ENCODE assay signal across 20 cellular contexts in the genomic region with DNA sequence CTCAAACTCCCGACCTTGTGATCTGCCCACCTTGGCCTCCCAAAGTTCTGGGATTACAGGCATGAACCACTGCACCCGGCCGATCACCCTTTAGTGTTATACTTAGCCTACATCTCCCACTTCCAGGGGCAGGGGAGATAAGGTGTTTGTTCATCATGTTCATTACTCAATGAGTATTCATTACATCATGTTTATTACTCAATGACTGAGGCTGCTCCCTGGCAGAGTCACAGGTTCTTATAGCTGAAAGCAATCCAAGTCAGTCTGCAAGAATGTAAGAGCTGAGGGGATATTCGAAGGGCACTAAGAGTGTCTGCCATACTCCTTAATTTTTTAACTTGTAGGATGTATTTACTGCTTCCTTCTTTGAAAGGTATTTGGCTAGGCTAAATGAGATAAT.
DNase-seq lines count a peak whose midpoint lies in the region; ATAC-seq and TF ChIP-seq lines count a peak whose summit lies in the region.
"Had no signal": no experiment of that assay in that cellular context is flagged by ENCODE, and none has a peak within 500 bp of the region (broad histone marks: within the 10 kb centered on the region; RNA-seq: fewer than 3 reads in every experiment).

No MANE protein-coding gene starts in this region.

- DNase-seq in GM04504 (ENCODE audit: low read depth) = peak; percentile 14
- peak; percentile 8 for DNase-seq in RPMI7951 (ENCODE audit: low read depth)
- DNase-seq in fibroblast of lung (ENCODE audit: low read depth in 2 of 2) = peak; percentile 39 to 78
- peak; percentile 5 for DNase-seq in osteoblast (ENCODE audit: insufficient read length, low spot score, missing footprints)
- DNase-seq in endodermal cell = no peak
- no peak for DNase-seq in SKM-1 (lab: John Stamatoyannopoulos, UW; ENCODE audit: unreplicated experiment)
- no peak for DNase-seq in stimulated activated CD4-positive, alpha-beta T cell treated with anti-CD3 and anti-CD28 coated beads, Interleukin-15, amount 100 ng/mL, for 24 hours
- DNase-seq: activated B cell treated with CpG ODN at 0.5 μM for 24 hours; colonic mucosa; DMS79; heart right ventricle; KG1; NCI-H1105; stimulated activated CD4-positive, alpha-beta T cell treated with anti-CD3 and anti-CD28 coated beads, Interleukin-12 subunit alpha, Interleukin-12 subunit beta, amount 100 ng/mL, for 4 hours; stimulated activated naive B cell treated with anti-CD40 and anti-IgM and Interleukin-4, amounts not matched to agents 10 μg/mL and 1 μg/mL and 100 μg/mL, for 72 hours; T-helper 1 cell had no signal

- H3K4me1 Mint-ChIP-seq in endodermal cell = no peaks in the 10 kb centered on the region

- H3K4me3 ChIP-seq in fibroblast of lung (replicated peaks in 1 of 4; ENCODE audit: control extremely low read depth in 1 of 4, insufficient read depth in 1 of 4, low read depth in 3 of 4, low read length in 4 of 4) = no peak overlapping the region
- H3K4me3 ChIP-seq in osteoblast (ENCODE audit: insufficient read depth, low read length) = no peak overlapping the region
- H3K4me3 ChIP-seq in endodermal cell (ENCODE audit: low read length) = no peak overlapping the region
- H3K4me3 ChIP-seq: colonic mucosa, heart right ventricle had no signal

- H3K4me2 ChIP-seq in fibroblast of lung (ENCODE audit: extremely low read depth, insufficient read depth, low read length) (no peak overlapping the region), osteoblast (ENCODE audit: insufficient read depth, low read length) (no peak overlapping the region)

- 91 to 100% methylated on average over 1 to 4 of the region's 4 CpGs for WGBS in endodermal cell (ENCODE audit: insufficient coverage in 1 of 2, insufficient read length in 1 of 2), 2 experiments

- no peak for ATAC-seq in SK-N-SH treated with all-trans-retinoic acid at 6 μM for 48 hours
- ATAC-seq: heart right ventricle; Right ventricle myocardium inferior; stimulated activated naive B cell treated with anti-CD40 and anti-IgM and Interleukin-4, amounts not matched to agents 10 μg/mL and 1 μg/mL and 100 μg/mL, for 72 hours had no signal

- no peak overlapping the region for H2AFZ ChIP-seq in fibroblast of lung (ENCODE audit: low read length)
- H2AFZ ChIP-seq in osteoblast (ENCODE audit: low read length) = no peak overlapping the region

- no peaks in the 10 kb centered on the region for H3K36me3 Mint-ChIP-seq in endodermal cell (ENCODE audit: low read depth)
- H3K36me3 Mint-ChIP-seq: stimulated activated naive B cell treated with anti-CD40 and anti-IgM and Interleukin-4, amounts not matched to agents 10 μg/mL and 1 μg/mL and 100 μg/mL, for 72 hours; type B pancreatic cell had no signal

- no peaks in the 10 kb centered on the region for H3K9me3 Mint-ChIP-seq in endodermal cell
- H3K9me3 Mint-ChIP-seq: activated B cell treated with CpG ODN at 0.5 μM for 24 hours; activated T-helper 1 cell treated with anti-CD3 and anti-CD28 coated beads, Interleukin-12 subunit alpha, Interleukin-12 subunit beta, Interleukin-2, Interleukin-4 antibody, amounts not matched to agents 30 ng/mL and 10 ng/mL and 1 ng/mL, durations not matched to agents 14 hours and 24 hours and 36 hours; stimulated activated naive B cell treated with anti-CD40 and anti-IgM and Interleukin-4, amounts not matched to agents 10 μg/mL and 1 μg/mL and 100 μg/mL, for 72 hours; type B pancreatic cell had no signal

- H3K79me2 ChIP-seq in fibroblast of lung (ENCODE audit: control insufficient read depth, insufficient read depth, low read length) = no peaks in the 10 kb centered on the region
- H3K79me2 ChIP-seq in osteoblast (ENCODE audit: insufficient read depth, low read length) = no peaks in the 10 kb centered on the region

- H3K27me3 ChIP-seq in fibroblast of lung (ENCODE audit: control insufficient read depth, insufficient read depth, low read length) = no peaks in the 10 kb centered on the region
- H3K27me3 ChIP-seq in osteoblast (ENCODE audit: insufficient read depth, low read length) = no peaks in the 10 kb centered on the region
- H3K27me3 ChIP-seq in endodermal cell (ENCODE audit: control insufficient read depth, insufficient read depth, low read length, poor library complexity, severe bottlenecking) = no peaks in the 10 kb centered on the region
- H3K27me3 ChIP-seq: colonic mucosa, heart right ventricle had no signal

- no peaks in the 10 kb centered on the region for H3K27me3 Mint-ChIP-seq in endodermal cell (ENCODE audit: insufficient read depth)
- H3K27me3 Mint-ChIP-seq: stimulated activated naive B cell treated with anti-CD40 and anti-IgM and Interleukin-4, amounts not matched to agents 10 μg/mL and 1 μg/mL and 100 μg/mL, for 72 hours; type B pancreatic cell had no signal

- no peak overlapping the region for H3K4me3 Mint-ChIP-seq in endodermal cell
- H3K4me3 Mint-ChIP-seq: activated B cell treated with CpG ODN at 0.5 μM for 24 hours; activated T-helper 1 cell treated with anti-CD3 and anti-CD28 coated beads, Interleukin-12 subunit alpha, Interleukin-12 subunit beta, Interleukin-2, Interleukin-4 antibody, amounts not matched to agents 30 ng/mL and 10 ng/mL and 1 ng/mL, durations not matched to agents 14 hours and 24 hours and 36 hours; stimulated activated naive B cell treated with anti-CD40 and anti-IgM and Interleukin-4, amounts not matched to agents 10 μg/mL and 1 μg/mL and 100 μg/mL, for 72 hours; type B pancreatic cell had no signal

- H3K36me3 ChIP-seq in fibroblast of lung (ENCODE audit: control insufficient read depth, insufficient read depth, low read length) (no peaks in the 10 kb centered on the region), osteoblast (ENCODE audit: insufficient read depth, low read length) (no peaks in the 10 kb centered on the region), endodermal cell (ENCODE audit: control insufficient read depth, insufficient read depth, low read length) (no peaks in the 10 kb centered on the region)
- H3K36me3 ChIP-seq: colonic mucosa, heart right ventricle had no signal

- no peaks in the 10 kb centered on the region for H3K4me1 ChIP-seq in fibroblast of lung (ENCODE audit: control insufficient read depth, extremely low read depth, insufficient read depth, low read length)
- no peaks in the 10 kb centered on the region for H3K4me1 ChIP-seq in osteoblast (ENCODE audit: insufficient read depth, low read length)
- no peaks in the 10 kb centered on the region for H3K4me1 ChIP-seq in endodermal cell (ENCODE audit: control insufficient read depth, insufficient read depth, low read length)
- H3K4me1 ChIP-seq: colonic mucosa, heart right ventricle had no signal

- H3K9me3 ChIP-seq in fibroblast of lung (ENCODE audit: control insufficient read depth, insufficient read depth, low read depth, low read length) = no peaks in the 10 kb centered on the region
- no peaks in the 10 kb centered on the region for H3K9me3 ChIP-seq in osteoblast (ENCODE audit: low read depth, low read length)
- no peaks in the 10 kb centered on the region for H3K9me3 ChIP-seq in endodermal cell (ENCODE audit: control insufficient read depth, low read length)
- H3K9me3 ChIP-seq: colonic mucosa, heart right ventricle had no signal

- H3K9ac ChIP-seq in fibroblast of lung (ENCODE audit: insufficient read depth, low read length) = no peak overlapping the region
- no peak overlapping the region for H3K9ac ChIP-seq in endodermal cell (ENCODE audit: extremely low read depth, low read length, poor library complexity, severe bottlenecking)

- TF ChIP-seq CTCF in fibroblast of lung (conservative IDR thresholded peaks at IDR 0.05 in 1 of 2, IDR thresholded peaks at IDR 0.05 in 1 of 2; ENCODE audit: low read depth in 1 of 2, low read length in 2 of 2) (no peak), osteoblast (IDR thresholded peaks at IDR 0.05; ENCODE audit: extremely low read depth, low read depth, low read length) (no peak), endodermal cell (conservative IDR thresholded peaks at IDR 0.05) (no peak)

- H4K20me1 ChIP-seq in fibroblast of lung (ENCODE audit: control insufficient read depth, extremely low read depth, insufficient read depth, low read length) = no peaks in the 10 kb centered on the region
- no peaks in the 10 kb centered on the region for H4K20me1 ChIP-seq in osteoblast (ENCODE audit: insufficient read depth, low read length)

- no peak overlapping the region for H3K27ac Mint-ChIP-seq in endodermal cell
- H3K27ac Mint-ChIP-seq: activated B cell treated with CpG ODN at 0.5 μM for 24 hours; activated T-helper 1 cell treated with anti-CD3 and anti-CD28 coated beads, Interleukin-12 subunit alpha, Interleukin-12 subunit beta, Interleukin-2, Interleukin-4 antibody, amounts not matched to agents 30 ng/mL and 10 ng/mL and 1 ng/mL, durations not matched to agents 14 hours and 24 hours and 36 hours; stimulated activated naive B cell treated with anti-CD40 and anti-IgM and Interleukin-4, amounts not matched to agents 10 μg/mL and 1 μg/mL and 100 μg/mL, for 72 hours; type B pancreatic cell had no signal

- no peak overlapping the region for H3K27ac ChIP-seq in fibroblast of lung (ENCODE audit: insufficient read depth, low read length)
- no peak overlapping the region for H3K27ac ChIP-seq in osteoblast (ENCODE audit: low read depth, low read length)
- H3K27ac ChIP-seq in endodermal cell (ENCODE audit: low read depth, low read length) = no peak overlapping the region
- H3K27ac ChIP-seq: colonic mucosa, heart right ventricle had no signal

TF ChIP-seq in SK-N-SH treated with all-trans-retinoic acid at 6 μM for 48 hours, 23 proteins besides CTCF, POLR2A, EP300 and RAD21:
- TF ChIP-seq CSDC2 (CRISPR knock-in tag; IDR thresholded peaks at IDR 0.05) (no peak), ZNF8 (CRISPR knock-in tag; IDR thresholded peaks at IDR 0.05) (no peak), TOX (CRISPR knock-in tag; IDR thresholded peaks at IDR 0.05; ENCODE audit: borderline replicate concordance) (no peak), ARNTL (CRISPR knock-in tag; IDR thresholded peaks at IDR 0.05; ENCODE audit: borderline replicate concordance, low read depth) (no peak), ZFP30 (CRISPR knock-in tag; IDR thresholded peaks at IDR 0.05) (no peak), BACH2 (CRISPR knock-in tag; IDR thresholded peaks at IDR 0.05; ENCODE audit: borderline replicate concordance) (no peak)

Comparison
In these comparisons a context has a peak if more than half of its experiments do, and no peak if none do; other contexts are left out.
1. DNase-seq: peak in GM04504 (single experiment), RPMI7951 (single experiment), fibroblast of lung (2 of 2) and osteoblast (single experiment); none in endodermal cell (single experiment), SKM-1 (single experiment) and stimulated activated CD4-positive, alpha-beta T cell treated with anti-CD3 and anti-CD28 coated beads, Interleukin-15, amount 100 ng/mL, for 24 hours (single experiment).